ENCODE assay signal across 13 cellular contexts in genomic region chr4:176794151-176794550, GRCh38. TPM values are rescaled to one million over a fixed set of nuclear protein-coding genes. Genes with fewer than 3 reads are reported as not detected.
DNase-seq lines count a peak whose midpoint lies in the region; TF ChIP-seq lines count a peak whose summit lies in the region.
"Had no signal": no experiment of that assay in that cellular context is flagged by ENCODE, and none has a peak within 500 bp of the region (broad histone marks: within the 10 kb centered on the region; RNA-seq: fewer than 3 reads in every experiment).

No MANE protein-coding gene starts in this region.

- H3K27me3 ChIP-seq in AG04450 (ENCODE audit: control insufficient read depth, insufficient read depth, low read length) (no peaks in the 10 kb centered on the region), brain microvascular endothelial cell (replicated peaks) (no peaks in the 10 kb centered on the region), mesenchymal stem cell (ENCODE audit: control insufficient read depth in 1 of 2, insufficient read depth in 1 of 2, low read length in 2 of 2) (no peaks in the 10 kb centered on the region), mesendoderm (ENCODE audit: insufficient read depth, low read length, poor library complexity) (peaks cover 8% of the 10 kb centered on the region)

- H2BK120ac ChIP-seq in mesenchymal stem cell (ENCODE audit: low read depth, low read length) (no peak overlapping the region), mesendoderm (ENCODE audit: low read depth, low read length) (no peak overlapping the region)

- H4K8ac ChIP-seq in mesenchymal stem cell (ENCODE audit: low read length) (no peak overlapping the region), mesendoderm (ENCODE audit: low read depth, low read length) (no peak overlapping the region)

- H2BK5ac ChIP-seq in mesenchymal stem cell (ENCODE audit: low read depth, low read length, poor library complexity, severe bottlenecking) (no peak overlapping the region), mesendoderm (ENCODE audit: low read length) (no peak overlapping the region)

- peaks cover 6% of the 10 kb centered on the region for H3K79me1 ChIP-seq in mesenchymal stem cell (replicated peaks; ENCODE audit: low read length, poor library complexity, severe bottlenecking)
- no peaks in the 10 kb centered on the region for H3K79me1 ChIP-seq in mesendoderm (ENCODE audit: low read length)

- no peak overlapping the region for H2BK15ac ChIP-seq in mesenchymal stem cell (ENCODE audit: low read depth, poor library complexity, severe bottlenecking)
- no peak overlapping the region for H2BK15ac ChIP-seq in mesendoderm (replicated peaks; ENCODE audit: low read depth)

- no peak overlapping the region for H4K5ac ChIP-seq in mesendoderm (ENCODE audit: low read length)

- CTCF ChIA-PET in AG04450 (lab: Charles Lee) = interaction anchor here (3.5 to 4.6 kb wide), 2 partner anchors 253 to 416 kb away, joined by 18 to 32 read pairs; no protein-coding TSS in a partner anchor

- WGBS in mesenchymal stem cell = no CpG with 5 or more reads among the region's 4 CpGs
- no CpG with 5 or more reads among the region's 4 CpGs for WGBS in mesendoderm (ENCODE audit: extremely low coverage, insufficient coverage, low lambda C conversion rate)

- H3K4me1 ChIP-seq in mesenchymal stem cell (ENCODE audit: control insufficient read depth, insufficient read depth, low read depth, low read length) = peaks cover 2% of the 10 kb centered on the region
- H3K4me1 ChIP-seq in mesendoderm (ENCODE audit: control insufficient read depth, low read depth, low read length) = no peaks in the 10 kb centered on the region

- no peak for TF ChIP-seq CTCF in AG04450 (IDR thresholded peaks at IDR 0.05; ENCODE audit: low read depth, low read length)
- TF ChIP-seq CTCF in brain microvascular endothelial cell (IDR thresholded peaks at IDR 0.05; ENCODE audit: low read depth, low read length, missing control alignments) = no peak

- no peak overlapping the region for H4K91ac ChIP-seq in mesenchymal stem cell (ENCODE audit: low read length)

- H3K56ac ChIP-seq in mesendoderm (ENCODE audit: low read length) = no peak overlapping the region

- H3K4ac ChIP-seq in mesenchymal stem cell (ENCODE audit: low read depth in 1 of 2, low read length in 2 of 2) (no peak overlapping the region), mesendoderm (ENCODE audit: low read depth, low read length) (no peak overlapping the region)

- POLR2A ChIA-PET in AG04450 (lab: Yijun Ruan, JAX) = interaction anchor here (3.6 kb wide), 1 partner anchor 253 kb away, joined by 18 read pairs; no protein-coding TSS in a partner anchor

- H3K14ac ChIP-seq in mesenchymal stem cell (ENCODE audit: low read length in 2 of 2) = no peak overlapping the region

- H3K18ac ChIP-seq in mesenchymal stem cell (ENCODE audit: low read depth in 1 of 2, low read length in 2 of 2) (no peak overlapping the region), mesendoderm (ENCODE audit: low read length) (no peak overlapping the region)

- no peaks in the 10 kb centered on the region for H3K79me2 ChIP-seq in mesendoderm (ENCODE audit: control insufficient read depth, insufficient read depth, low read length)

- no peak overlapping the region for H2AFZ ChIP-seq in mesenchymal stem cell (ENCODE audit: low read depth, low read length)

- H3K23ac ChIP-seq in mesenchymal stem cell (ENCODE audit: low read length in 2 of 2) (no peak overlapping the region), mesendoderm (ENCODE audit: low read length) (no peak overlapping the region)

- H3K9ac ChIP-seq in mesenchymal stem cell (ENCODE audit: low read length) (peak overlapping the region; percentile 83), mesendoderm (ENCODE audit: low read length) (no peak overlapping the region)

- H3K36me3 ChIP-seq in brain microvascular endothelial cell (replicated peaks) (no peaks in the 10 kb centered on the region), mesenchymal stem cell (ENCODE audit: control insufficient read depth in 1 of 2, insufficient read depth in 2 of 2, low read depth in 1 of 2, low read length in 2 of 2) (no peaks in the 10 kb centered on the region), mesendoderm (ENCODE audit: control insufficient read depth, insufficient read depth, low read length) (no peaks in the 10 kb centered on the region)

- H3K9me3 ChIP-seq in AG04450 (ENCODE audit: control insufficient read depth, insufficient read depth, low read length) = no peaks in the 10 kb centered on the region
- H3K9me3 ChIP-seq in mesenchymal stem cell (ENCODE audit: control insufficient read depth, low read length) = no peaks in the 10 kb centered on the region

- H2AK5ac ChIP-seq in mesenchymal stem cell (ENCODE audit: low read length, severe bottlenecking) = no peak overlapping the region
- no peak overlapping the region for H2AK5ac ChIP-seq in mesendoderm (ENCODE audit: low read length)

- peak; percentile 88 for DNase-seq in AG04450 (ENCODE audit: low read depth, low spot score)
- DNase-seq in HT1080 (ENCODE audit: low read depth) = peak; percentile 83
- peak; percentile 89 for DNase-seq in brain microvascular endothelial cell
- peak; percentile 69 for DNase-seq in mesenchymal stem cell
- no peak for DNase-seq in mesendoderm
- DNase-seq in NCI-H446 (lab: John Stamatoyannopoulos, UW) = no peak
- DNase-seq in NCI-H1436 (lab: John Stamatoyannopoulos, UW) = no peak
- no peak for DNase-seq in glomerular visceral epithelial cell (ENCODE audit: extremely low spot score)
- DNase-seq: activated CD4-positive, alpha-beta T cell treated with anti-CD3 and anti-CD28 coated beads, Interleukin-2, amount 10 ng/mL, durations not matched to agents 24 days and 14 days; activated naive CD8-positive, alpha-beta T cell treated with anti-CD3 and anti-CD28 coated beads, Interleukin-2, amount 50 U/mL, for 24 hours; CD4-positive, CD25-positive, alpha-beta regulatory T cell; left colon; NCI-H1436 treated with DMSO at 0.1 percent for 48 hours had no signal

- H3K27ac ChIP-seq in AG04450 (ENCODE audit: low read depth, low read length) (no peak overlapping the region), brain microvascular endothelial cell (peak overlapping the region; percentile 93), mesenchymal stem cell (ENCODE audit: low read length, poor library complexity, severe bottlenecking) (no peak overlapping the region), mesendoderm (ENCODE audit: low read depth, low read length) (no peak overlapping the region)

- H3K4me2 ChIP-seq in mesenchymal stem cell (ENCODE audit: low read length, poor library complexity, severe bottlenecking) = no peak overlapping the region
- no peak overlapping the region for H3K4me2 ChIP-seq in mesendoderm (ENCODE audit: low read length)

- in situ Hi-C loops in brain microvascular endothelial cell (cut with HindIII; ENCODE audit: low pct_ligation_motif_present, low sequenced_read_pairs) = loop anchor here (25.0 kb wide), 1 partner anchor 407 kb away; no protein-coding TSS in a partner anchor

- H3K4me3 ChIP-seq in AG04450 (ENCODE audit: low read depth, low read length) (no peak overlapping the region), brain microvascular endothelial cell (ENCODE audit: low read depth, low read length) (no peak overlapping the region), mesenchymal stem cell (ENCODE audit: insufficient read depth in 1 of 2, low read depth in 1 of 2, low read length in 2 of 2) (peak overlapping the region in 1 of 2 experiments; percentile 55), mesendoderm (ENCODE audit: low read length) (no peak overlapping the region)

- H2BK12ac ChIP-seq in mesenchymal stem cell (ENCODE audit: low read length in 2 of 2) = no peak overlapping the region

RNA-seq across cellular contexts. Expression of gene VEGFC, which starts 1.4 kb away (rescaled TPM):
- 30.1 and 31.0 TPM in 2 replicates for polyA plus RNA-seq in AG04450 (2011; rRNA removed)
- 35.3 and 35.7 TPM in 2 replicates for polyA minus RNA-seq in AG04450 (2011; rRNA and poly(A)+ RNA removed)
- 43.6 and 51.2 TPM in 2 replicates for total RNA-seq in HT1080 (2014; rRNA removed; shearing (Covaris generic))
- 65.3 and 74.5 TPM in 2 replicates for polyA plus RNA-seq in HT1080 (2015; cell fraction: cytosol; rRNA removed)
- 56.0 and 58.3 TPM in 2 replicates for polyA plus RNA-seq in HT1080 (2015; cell fraction: nucleus; rRNA removed)
- polyA plus RNA-seq in mesenchymal stem cell (2013, experiment 1 of 2) = 18.0 TPM
- polyA plus RNA-seq in mesenchymal stem cell (2013, experiment 2 of 2) = 17.4 TPM
- polyA plus RNA-seq in mesendoderm (2013, experiment 1 of 2) = 0.49 TPM
- polyA plus RNA-seq in mesendoderm (2013, experiment 2 of 2) = 0.53 TPM
- total RNA-seq: activated CD4-positive, alpha-beta T cell treated with anti-CD3 and anti-CD28 coated beads, Interleukin-2, amount 10 ng/mL, durations not matched to agents 24 days and 14 days; CD4-positive, CD25-positive, alpha-beta regulatory T cell had no signal
- polyA plus RNA-seq: CD4-positive, CD25-positive, alpha-beta regulatory T cell had no signal

Comparison
In these comparisons a context has a peak if more than half of its experiments do, and no peak if none do; other contexts are left out.
1. DNase-seq: peak in AG04450 (single experiment), HT1080 (single experiment), brain microvascular endothelial cell (single experiment) and mesenchymal stem cell (single experiment); none in mesendoderm (single experiment), NCI-H446 (0 of 2), NCI-H1436 (single experiment) and glomerular visceral epithelial cell (single experiment).